In genomic region chr3:45033799-45034198, GRCh38 we compare ENCODE assay signal across 21 cellular contexts. TPM values are rescaled to one million over a fixed set of nuclear protein-coding genes. Genes with fewer than 3 reads are reported as not detected.
DNase-seq lines count a peak whose midpoint lies in the region; ATAC-seq, FAIRE-seq and TF ChIP-seq lines count a peak whose summit lies in the region.
"Had no signal": no experiment of that assay in that cellular context is flagged by ENCODE, and none has a peak within 500 bp of the region (broad histone marks: within the 10 kb centered on the region; RNA-seq: fewer than 3 reads in every experiment).

No MANE protein-coding gene starts in this region.

- H3K36me3 Mint-ChIP-seq in natural killer cell, result no peaks in the 10 kb centered on the region
- H3K36me3 Mint-ChIP-seq: activated naive CD8-positive, alpha-beta T cell treated with anti-CD3 and anti-CD28 coated beads for 36 hours had no signal

- H3K4me3 ChIP-seq in DND-41 (ENCODE audit: low read depth in 1 of 2, low read length in 2 of 2) (no peak overlapping the region), K562 (no peak overlapping the region), stomach (no peak overlapping the region)
- H3K4me3 ChIP-seq: testis had no signal

- peaks cover 31 to 43% of the 10 kb centered on the region in 2 donors for H3K4me1 Mint-ChIP-seq in natural killer cell

- peaks cover 5 to 12% of the 10 kb centered on the region in 2 donors for H3K27me3 Mint-ChIP-seq in natural killer cell (ENCODE audit: low read depth in 2 of 2)

- H3K27ac ChIP-seq in DND-41 (ENCODE audit: low read length), result peak overlapping the region; percentile 61; the same call in 1 of the 2 replicates
- H3K27ac ChIP-seq in K562 (ENCODE audit: extremely low read depth, low read depth, low read length), result no peak overlapping the region
- peak overlapping the region in 3 of 5 donors; percentile 4 to 71 (median 71) for H3K27ac ChIP-seq in stomach
- H3K27ac ChIP-seq in foreskin keratinocyte, result no peak overlapping the region

- H3K27ac Mint-ChIP-seq in natural killer cell, result no peak overlapping the region
- H3K27ac Mint-ChIP-seq: activated naive CD8-positive, alpha-beta T cell treated with anti-CD3 and anti-CD28 coated beads for 36 hours; B cell; memory B cell had no signal

- no peaks in the 10 kb centered on the region for H3K9me1 ChIP-seq in K562 (ENCODE audit: control insufficient read depth, insufficient read depth, low read length)

- POLR2A ChIA-PET in K562 (lab: Yijun Ruan, JAX), result interaction anchor here (0.6 kb wide), 1 partner anchor 514 kb away, joined by 3 read pairs; no protein-coding TSS in a partner anchor

- TF ChIP-seq POLR2A in K562 (conservative IDR thresholded peaks at IDR 0.05) (no peak), stomach (IDR thresholded peaks at IDR 0.05) (no peak)

- H4K20me1 ChIP-seq in DND-41 (ENCODE audit: insufficient read depth, low read length), result no peaks in the 10 kb centered on the region
- no peaks in the 10 kb centered on the region for H4K20me1 ChIP-seq in K562 (replicated peaks; ENCODE audit: control insufficient read depth, insufficient read depth, low read length)

- H3K4me1 ChIP-seq in DND-41 (ENCODE audit: insufficient read depth, low read length) (peaks cover 24% of the 10 kb centered on the region), K562 (replicated peaks in 1 of 2; ENCODE audit: control insufficient read depth in 2 of 2, insufficient read depth in 2 of 2, low read length in 2 of 2) (peaks cover 0 to 9% of the 10 kb centered on the region in 2 experiments; a peak in 2 of 5 replicates), stomach (peaks cover 17 to 46% (median 36%) of the 10 kb centered on the region in 4 donors), foreskin keratinocyte (peaks cover 5% of the 10 kb centered on the region)

- no peak overlapping the region for H3K9ac ChIP-seq in DND-41 (ENCODE audit: low read depth, low read length)
- H3K9ac ChIP-seq in K562 (ENCODE audit: insufficient read depth in 1 of 2, low read depth in 2 of 2, low read length in 2 of 2), result 0 out of 4 replicates have a peak overlapping the region, but pooled peaks of 1 of the 2 experiments have one; percentile 1

- H3K79me2 ChIP-seq in DND-41 (ENCODE audit: insufficient read depth, low read length) (no peaks in the 10 kb centered on the region), K562 (ENCODE audit: control insufficient read depth, insufficient read depth, low read length) (no peaks in the 10 kb centered on the region)

- H3K4me3 Mint-ChIP-seq in natural killer cell, result peak overlapping the region; percentile 28
- H3K4me3 Mint-ChIP-seq: activated naive CD8-positive, alpha-beta T cell treated with anti-CD3 and anti-CD28 coated beads for 36 hours; B cell; memory B cell had no signal

- DNase-seq in DND-41 (no peak), K562 (ENCODE audit: extremely low read depth in 1 of 4, low spot score in 3 of 4) (no peak), natural killer cell (no peak), stomach (no peak), NOMO-1 (lab: John Stamatoyannopoulos, UW; ENCODE audit: unreplicated experiment in 2 of 2) (no peak), foreskin keratinocyte (no peak)
- no peak for DNase-seq in stimulated activated CD8-positive, alpha-beta memory T cell treated with anti-CD3 and anti-CD28 coated beads, Interleukin-4, amount 100 ng/mL, for 48 hours
- DNase-seq: activated CD4-positive, CD25-positive, alpha-beta regulatory T cell treated with anti-CD3 and anti-CD28 coated beads, Interleukin-2, amount 50 U/mL, for 72 hours; activated naive CD8-positive, alpha-beta T cell treated with anti-CD3 and anti-CD28 coated beads for 36 hours; activated T-cell treated with anti-CD3 and anti-CD28 coated beads for 4 hours; CD8-positive, alpha-beta memory T cell; DMS 273 treated with DMSO at 0.1 percent for 48 hours; NCI-H1436 treated with DMSO at 0.1 percent for 48 hours; NCI-H446 treated with DMSO at 0.1 percent for 48 hours; NCI-H82; stimulated activated CD4-positive, alpha-beta T cell treated with anti-CD3 and anti-CD28 coated beads, Interleukin-2, amount 100 ng/mL, for 48 hours; T-helper 1 cell; testis had no signal

- H3K36me3 ChIP-seq in DND-41 (ENCODE audit: insufficient read depth, low read length) (no peaks in the 10 kb centered on the region), K562 (ENCODE audit: control insufficient read depth, insufficient read depth, low read length) (no peaks in the 10 kb centered on the region), stomach (no peaks in the 10 kb centered on the region)

- no peak overlapping the region for H2AFZ ChIP-seq in DND-41 (ENCODE audit: low read depth, low read length)
- H2AFZ ChIP-seq in K562 (ENCODE audit: low read depth, low read length), result no peak overlapping the region

- TF ChIP-seq CTCF in DND-41 (IDR thresholded peaks at IDR 0.05; ENCODE audit: borderline replicate concordance, extremely low read depth, low read length, poor library complexity, severe bottlenecking) (no peak), K562 (IDR thresholded peaks at IDR 0.05 in 2 of 3, conservative IDR thresholded peaks at IDR 0.05 in 1 of 3; ENCODE audit: insufficient read depth in 2 of 3, low read depth in 1 of 3, low read length in 3 of 3) (no peak), natural killer cell (IDR thresholded peaks at IDR 0.05) (no peak), stomach (IDR thresholded peaks at IDR 0.05) (no peak), foreskin keratinocyte (conservative IDR thresholded peaks at IDR 0.05) (no peak)

- in situ Hi-C loops in K562 (cut with MboI), result loop anchor here (10.0 to 25.0 kb wide), 3 partner anchors 891 to 1379 kb away; partner anchors contain the start of genes CCR5AS and CCRL2

- no peak overlapping the region for H3K4me2 ChIP-seq in DND-41 (ENCODE audit: insufficient read depth, low read length)
- H3K4me2 ChIP-seq in K562 (ENCODE audit: insufficient read depth, low read length), result no peak overlapping the region

- H3K9me3 Mint-ChIP-seq in natural killer cell, result no peaks in the 10 kb centered on the region
- H3K9me3 Mint-ChIP-seq: activated naive CD8-positive, alpha-beta T cell treated with anti-CD3 and anti-CD28 coated beads for 36 hours; CD8-positive, alpha-beta memory T cell had no signal

- H3K9me3 ChIP-seq in DND-41 (ENCODE audit: insufficient read depth, low read length, severe bottlenecking), result no peaks in the 10 kb centered on the region
- no peaks in the 10 kb centered on the region for H3K9me3 ChIP-seq in K562 (replicated peaks; ENCODE audit: control insufficient read depth, insufficient read depth, low read depth, low read length)
- no peaks in the 10 kb centered on the region for H3K9me3 ChIP-seq in stomach
- H3K9me3 ChIP-seq: testis had no signal

- intact Hi-C loops in K562 (cut with micrococcal nuclease) (loop anchor here (10.0 kb wide), 2 partner anchors 901 to 1171 kb away; partner anchors contain the start of gene CCR1), natural killer cell (cut with micrococcal nuclease) (loop anchor here (10.0 kb wide), 1 partner anchor 471 kb away; no protein-coding TSS in a partner anchor), stomach (cut with DNase I; ENCODE audit: low total_unique reads) (loop anchor here (10.0 kb wide), 1 partner anchor 461 kb away; no protein-coding TSS in a partner anchor)

- CTCF ChIA-PET in K562 (lab: Yijun Ruan, JAX; ENCODE audit: low intra/inter-chr PET ratio), result interaction anchor here (0.6 to 1.0 kb wide), 2 partner anchors 1043 to 1120 kb away, joined by 3 read pairs; no protein-coding TSS in a partner anchor

- FAIRE-seq in K562 (lab: Jason Lieb, UNC), result no peak
- FAIRE-seq: GM12891 had no signal

- WGBS in K562 (ENCODE audit: insufficient coverage, low coverage, missing lambda C conversion rate), result 11% methylated on average over 6 of the region's 6 CpGs
- 69 to 94% (median 83%) methylated on average over 6 of the region's 6 CpGs for WGBS in stomach, 5 donors

- no peak for TF ChIP-seq RAD21 in K562 (CRISPR knock-in tag; conservative IDR thresholded peaks at IDR 0.05 in 1 of 2, IDR thresholded peaks at IDR 0.05 in 1 of 2)

- no TSS peak for BruUV-seq in K562 (replicated peaks; lab: Mats Ljungman, UMichigan)

- H3K27me3 ChIP-seq in DND-41 (ENCODE audit: insufficient read depth, low read length, poor library complexity) (no peaks in the 10 kb centered on the region), K562 (ENCODE audit: control insufficient read depth in 2 of 2, insufficient read depth in 2 of 2, low read length in 2 of 2) (peaks cover 7 to 39% of the 10 kb centered on the region in 2 experiments; a peak in 4 of 5 replicates), stomach (peaks cover 0 to 8% (median 0%) of the 10 kb centered on the region in 3 donors), foreskin keratinocyte (peaks cover 4% of the 10 kb centered on the region)
- H3K27me3 ChIP-seq: testis had no signal

- ATAC-seq in DND-41 (ENCODE audit: insufficient read depth, low read depth), result no peak
- no peak for ATAC-seq in K562
- no peak for ATAC-seq in natural killer cell
- ATAC-seq in foreskin keratinocyte, result no peak

- TF ChIP-seq EP300 in K562 (IDR thresholded peaks at IDR 0.05; ENCODE audit: low read length) (no peak), stomach (IDR thresholded peaks at IDR 0.05) (no peak)

RNA-seq across cellular contexts. Expression of gene CLEC3B, which starts 7.7 kb away (rescaled TPM):
- not detected in 2 replicates for total RNA-seq in K562 (2011; cell fraction: chromatin; rRNA removed; ENCODE audit: low replicate concordance)
- 0.33 TPM in 1 of 2 replicates, not detected in the other for total RNA-seq in K562 (2011; cell fraction: nucleolus; rRNA removed)
- not detected in 2 replicates for total RNA-seq in K562 (2011; cell fraction: nucleoplasm; rRNA removed)
- 0.33 TPM in 1 of 2 replicates, not detected in the other for total RNA-seq in K562 (2014; rRNA removed)
- not detected in 2 replicates for total RNA-seq in K562 (2014; rRNA removed; fragmentation: Illumina TruSeq; extraction: Trizol)
- total RNA-seq in K562 (2015; rRNA removed; fragmentation: Illumina TruSeq; extraction: Trizol), result not detected in 2 replicates
- not detected in 2 replicates for total RNA-seq in K562 (2021)
- polyA plus RNA-seq in K562 (2011; rRNA removed), result 0.19 TPM in 1 of 2 replicates, not detected in the other
- polyA plus RNA-seq in K562 (2011; cell fraction: cytosol; rRNA removed), result 0.27 TPM in 1 of 2 replicates, not detected in the other
- 0.41 and 0.52 TPM in 2 replicates for polyA plus RNA-seq in K562 (2011; cell fraction: nucleus; rRNA removed)
- 0.19 TPM in 1 of 2 replicates, not detected in the other for polyA plus RNA-seq in K562 (2012)
- polyA plus RNA-seq in K562 (2014; fragmentation: Illumina TruSeq; extraction: Trizol), result not detected in 2 replicates
- polyA plus RNA-seq in K562 (2014; fragmentation: Nextera tagmentation; extraction: Ambion mirVana), result not detected
- not detected in 2 replicates for polyA plus RNA-seq in K562 (2014; rRNA removed)
- not detected in 2 replicates for polyA minus RNA-seq in K562 (2011; rRNA and poly(A)+ RNA removed)
- polyA minus RNA-seq in K562 (2011; cell fraction: cytosol; rRNA and poly(A)+ RNA removed), result not detected in 2 replicates
- 0.54 TPM in 1 of 2 replicates, not detected in the other for polyA minus RNA-seq in K562 (2011; cell fraction: nucleus; rRNA and poly(A)+ RNA removed)
- 1 to 10 TPM in 2 of 3 donors, under 1 TPM in 1; 0.87 to 1.5 (median 1.1) TPM for total RNA-seq in natural killer cell
- total RNA-seq in stomach, result 100 to 1,000 TPM in 1 of 5 donors, 10 to 100 TPM in 2, not detected in 2; 25.4 to 199 (median 73.6) TPM
- 10 to 100 TPM; 16.7 to 29.7 (median 24.0) TPM for polyA plus RNA-seq in stomach
- not detected in 2 replicates for total RNA-seq in foreskin keratinocyte
- not detected in 2 replicates for polyA plus RNA-seq in foreskin keratinocyte
- total RNA-seq: activated naive CD8-positive, alpha-beta T cell treated with anti-CD3 and anti-CD28 coated beads for 36 hours; B cell had no signal
- polyA plus RNA-seq: CD8-positive, alpha-beta memory T cell had no signal

RNA-seq across cellular contexts. Expression of gene EXOSC7, which starts 57.8 kb away (rescaled TPM):
- 124 and 137 TPM in 2 replicates for total RNA-seq in K562 (2011; cell fraction: chromatin; rRNA removed; ENCODE audit: low replicate concordance)
- 87.0 and 90.4 TPM in 2 replicates for total RNA-seq in K562 (2011; cell fraction: nucleolus; rRNA removed)
- 129 and 185 TPM in 2 replicates for total RNA-seq in K562 (2011; cell fraction: nucleoplasm; rRNA removed)
- total RNA-seq in K562 (2014; rRNA removed) (112 and 119 TPM in 2 replicates), K562 (2014; rRNA removed; fragmentation: Illumina TruSeq; extraction: Trizol) (119 TPM in 2 replicates), K562 (2015; rRNA removed; fragmentation: Illumina TruSeq; extraction: Trizol) (105 and 107 TPM in 2 replicates), K562 (2021) (87.4 and 98.3 TPM in 2 replicates), natural killer cell (10 to 100 TPM; 32.8 to 46.6 (median 36.0) TPM), stomach (10 to 100 TPM; 29.5 to 57.4 (median 45.5) TPM), foreskin keratinocyte (63.3 and 66.8 TPM in 2 replicates)
- polyA plus RNA-seq in K562 (2011; rRNA removed) (132 and 154 TPM in 2 replicates), K562 (2014; fragmentation: Illumina TruSeq; extraction: Trizol) (88.5 and 99.2 TPM in 2 replicates), K562 (2014; fragmentation: Nextera tagmentation; extraction: Ambion mirVana) (100 to 1,000 TPM; 236 to 237 TPM), K562 (2014; rRNA removed) (110 and 134 TPM in 2 replicates), stomach (10 to 100 TPM; 34.9 to 46.2 (median 39.7) TPM), foreskin keratinocyte (71.8 and 78.1 TPM in 2 replicates)
- 67.9 and 117 TPM in 2 replicates for polyA plus RNA-seq in K562 (2011; cell fraction: cytosol; rRNA removed)
- polyA plus RNA-seq in K562 (2011; cell fraction: nucleus; rRNA removed), result 104 and 118 TPM in 2 replicates
- polyA plus RNA-seq in K562 (2012), result 61.4 and 143 TPM in 2 replicates
- polyA minus RNA-seq in K562 (2011; rRNA and poly(A)+ RNA removed), result 130 and 154 TPM in 2 replicates
- polyA minus RNA-seq in K562 (2011; cell fraction: cytosol; rRNA and poly(A)+ RNA removed), result 25.9 and 38.0 TPM in 2 replicates
- polyA minus RNA-seq in K562 (2011; cell fraction: nucleus; rRNA and poly(A)+ RNA removed), result 37.3 and 60.9 TPM in 2 replicates

RNA-seq across cellular contexts. Expression of gene ZDHHC3, which starts 57.8 kb away (rescaled TPM):
- 109 and 142 TPM in 2 replicates for total RNA-seq in K562 (2011; cell fraction: chromatin; rRNA removed; ENCODE audit: low replicate concordance)
- 125 and 127 TPM in 2 replicates for total RNA-seq in K562 (2011; cell fraction: nucleolus; rRNA removed)
- total RNA-seq in K562 (2011; cell fraction: nucleoplasm; rRNA removed), result 125 and 135 TPM in 2 replicates
- total RNA-seq in K562 (2014; rRNA removed), result 77.1 and 78.6 TPM in 2 replicates
- 60.2 and 61.9 TPM in 2 replicates for total RNA-seq in K562 (2014; rRNA removed; fragmentation: Illumina TruSeq; extraction: Trizol)
- 62.0 and 67.2 TPM in 2 replicates for total RNA-seq in K562 (2015; rRNA removed; fragmentation: Illumina TruSeq; extraction: Trizol)
- total RNA-seq in K562 (2021), result 78.4 and 81.8 TPM in 2 replicates
- polyA plus RNA-seq in K562 (2011; rRNA removed), result 120 and 137 TPM in 2 replicates
- 128 and 154 TPM in 2 replicates for polyA plus RNA-seq in K562 (2011; cell fraction: cytosol; rRNA removed)
- 109 and 127 TPM in 2 replicates for polyA plus RNA-seq in K562 (2011; cell fraction: nucleus; rRNA removed)
- polyA plus RNA-seq in K562 (2012), result 64.4 and 69.1 TPM in 2 replicates
- polyA plus RNA-seq in K562 (2014; fragmentation: Illumina TruSeq; extraction: Trizol), result 98.3 and 100 TPM in 2 replicates
- polyA plus RNA-seq in K562 (2014; fragmentation: Nextera tagmentation; extraction: Ambion mirVana), result 10 to 100 TPM; 10.3 to 11.5 TPM
- 50.4 and 57.0 TPM in 2 replicates for polyA plus RNA-seq in K562 (2014; rRNA removed)
- 182 and 274 TPM in 2 replicates for polyA minus RNA-seq in K562 (2011; rRNA and poly(A)+ RNA removed)
- polyA minus RNA-seq in K562 (2011; cell fraction: cytosol; rRNA and poly(A)+ RNA removed), result 53.8 and 89.1 TPM in 2 replicates
- 47.1 and 72.9 TPM in 2 replicates for polyA minus RNA-seq in K562 (2011; cell fraction: nucleus; rRNA and poly(A)+ RNA removed)
- 10 to 100 TPM; 62.3 to 100.0 (median 78.6) TPM for total RNA-seq in natural killer cell
- 100 to 1,000 TPM in 1 of 5 donors, 10 to 100 TPM in 4; 77.2 to 140 (median 78.8) TPM for total RNA-seq in stomach
- 10 to 100 TPM; 29.8 to 60.2 (median 33.7) TPM for polyA plus RNA-seq in stomach
- total RNA-seq in foreskin keratinocyte, result 80.5 and 84.2 TPM in 2 replicates
- polyA plus RNA-seq in foreskin keratinocyte, result 63.5 and 73.5 TPM in 2 replicates

Comparison
In these comparisons a context has a peak if more than half of its experiments do, and no peak if none do; other contexts are left out.
1. H3K27ac ChIP-seq: peak in DND-41 (single experiment) and stomach (3 of 5); none in K562 (single experiment) and foreskin keratinocyte (single experiment).